27 cellular contexts compared by ENCODE assay signal in the genomic region with DNA sequence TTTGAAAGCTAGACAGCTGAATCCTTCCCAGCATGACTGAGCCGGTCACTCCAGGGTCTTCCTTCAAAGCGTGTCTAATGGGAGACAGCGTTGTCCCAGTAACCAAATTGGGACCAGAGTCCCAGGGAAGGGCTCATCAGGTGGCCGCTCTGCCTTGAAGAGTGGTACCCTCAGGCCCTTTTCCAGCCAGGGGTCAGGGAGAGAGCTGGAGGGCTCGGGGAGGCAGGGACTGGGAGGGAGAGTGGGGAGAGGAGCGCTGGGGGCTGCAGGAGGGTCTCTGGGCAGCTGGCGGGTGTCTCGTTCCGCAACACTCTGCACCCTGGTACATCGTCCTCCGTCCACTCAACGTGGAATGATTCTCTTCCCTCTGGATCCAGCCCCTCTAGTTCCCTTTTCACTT. TPM values are rescaled to one million over a fixed set of nuclear protein-coding genes. Genes with fewer than 3 reads are reported as not detected.
DNase-seq lines count a peak whose midpoint lies in the region; ATAC-seq and TF ChIP-seq lines count a peak whose summit lies in the region.
"Had no signal": no experiment of that assay in that cellular context is flagged by ENCODE, and none has a peak within 500 bp of the region (broad histone marks: within the 10 kb centered on the region; RNA-seq: fewer than 3 reads in every experiment).

No MANE protein-coding gene starts in this region.

- H3K9me3 ChIP-seq in HUES48 (ENCODE audit: control insufficient read depth, insufficient read depth, low read length) (no peaks in the 10 kb centered on the region), neural cell (ENCODE audit: low read length) (no peaks in the 10 kb centered on the region), HAP-1 (no peaks in the 10 kb centered on the region)
- H3K9me3 ChIP-seq: body of pancreas, MG63, uterus had no signal

- DNase-seq in AG08396 (ENCODE audit: low spot score): peak; percentile 3
- peak; percentile 3 for DNase-seq in hepatic stellate cell (ENCODE audit: low spot score)
- DNase-seq in HAP-1 (ENCODE audit: low spot score in 2 of 2): no peak
- DNase-seq: activated CD4-positive, alpha-beta T cell treated with anti-CD3 and anti-CD28 coated beads, Interleukin-2, amount 50 U/mL, for 4 hours; activated gamma-delta T cell treated with Interleukin-2 at 50 U/mL for 16 hours; activated T-cell treated with anti-CD3 and anti-CD28 coated beads for 4 hours; effector CD8-positive, alpha-beta T cell; foreskin keratinocyte; KBM-7; NCI-H2081; NCI-H345; NCI-H82; occipital lobe; spleen; stimulated activated CD4-positive, alpha-beta T cell treated with anti-CD3 and anti-CD28 coated beads, Interleukin-2, amount 100 ng/mL, for 48 hours; T-helper 9 cell; uterus had no signal

- ATAC-seq in GM19324 (IDR thresholded peaks at IDR 0.05; ENCODE audit: low FRiP score, unreplicated experiment) (no peak), HG03432 (IDR thresholded peaks at IDR 0.05; ENCODE audit: unreplicated experiment) (no peak), GM21529 (IDR thresholded peaks at IDR 0.05; ENCODE audit: unreplicated experiment) (no peak)
- ATAC-seq: body of pancreas; foreskin keratinocyte; stimulated activated effector memory CD8-positive, alpha-beta T cell treated with anti-CD3 and anti-CD28 coated beads, Interleukin-12 subunit alpha, Interleukin-12 subunit beta, amount 100 ng/mL, for 72 hours had no signal

- H3K27ac ChIP-seq in HUES48 (ENCODE audit: low read depth, low read length) (no peak overlapping the region), neural cell (ENCODE audit: low read length) (no peak overlapping the region)
- H3K27ac ChIP-seq: BLaER1 treated with 17β-estradiol and CSF1 and Interleukin-3, amounts not matched to agents 10 nM and 100 nM; body of pancreas; foreskin keratinocyte; spleen; uterus had no signal

- no peak for TF ChIP-seq CTCF in neural cell (IDR thresholded peaks at IDR 0.05; ENCODE audit: poor library complexity, severe bottlenecking)

- H3K9ac ChIP-seq in HUES48 (ENCODE audit: low read depth, low read length) (no peak overlapping the region), neural cell (ENCODE audit: low read length) (no peak overlapping the region)
- H3K9ac ChIP-seq: BLaER1 treated with 17β-estradiol and CSF1 and Interleukin-3, amounts not matched to agents 10 nM and 100 nM had no signal

- H3K4me2 ChIP-seq in neural cell (ENCODE audit: low read length): no peak overlapping the region
- H3K4me2 ChIP-seq: BLaER1 treated with 17β-estradiol and CSF1 and Interleukin-3, amounts not matched to agents 10 nM and 100 nM had no signal

- no peaks in the 10 kb centered on the region for H4K20me1 ChIP-seq in neural cell (ENCODE audit: insufficient read depth)

- TF ChIP-seq EP300 in neural cell (conservative IDR thresholded peaks at IDR 0.05; ENCODE audit: poor library complexity, severe bottlenecking): no peak

- TF ChIP-seq RAD21 in neural cell (conservative IDR thresholded peaks at IDR 0.05): no peak

- H3K27me3 ChIP-seq in HUES48 (ENCODE audit: control insufficient read depth, insufficient read depth, low read length): peaks cover 35% of the 10 kb centered on the region
- no peaks in the 10 kb centered on the region for H3K27me3 ChIP-seq in neural cell (ENCODE audit: insufficient read depth, low read depth, low read length)
- H3K27me3 ChIP-seq in HAP-1 (ENCODE audit: low read depth): peaks cover 16% of the 10 kb centered on the region
- H3K27me3 ChIP-seq: body of pancreas, MG63, uterus had no signal

- no peak overlapping the region for H2AFZ ChIP-seq in neural cell (ENCODE audit: low read depth, low read length)

- H3K4me1 ChIP-seq in HUES48 (ENCODE audit: control insufficient read depth, insufficient read depth, low read length): peaks cover 15% of the 10 kb centered on the region; the same call in 1 of the 2 replicates
- H3K4me1 ChIP-seq in HAP-1: peaks cover 6% of the 10 kb centered on the region
- H3K4me1 ChIP-seq: foreskin keratinocyte, uterus had no signal

- H3F3A ChIP-seq in neural cell (ENCODE audit: insufficient read depth, low read length, poor library complexity, severe bottlenecking): no peaks in the 10 kb centered on the region

- peaks cover 10% of the 10 kb centered on the region for H3K36me3 ChIP-seq in HUES48 (ENCODE audit: control insufficient read depth, insufficient read depth, low read length)
- no peaks in the 10 kb centered on the region for H3K36me3 ChIP-seq in neural cell (ENCODE audit: insufficient read depth, low read length)
- no peaks in the 10 kb centered on the region for H3K36me3 ChIP-seq in HAP-1 (replicated peaks)
- H3K36me3 ChIP-seq: BLaER1 treated with 17β-estradiol and CSF1 and Interleukin-3, amounts not matched to agents 10 nM and 100 nM; MG63; uterus had no signal

- in situ Hi-C loops in HAP-1 (cut with MboI; ENCODE audit: low sequenced_read_pairs): loop anchor here (10.0 kb wide), 1 partner anchor 720 kb away; no protein-coding TSS in a partner anchor

- no peaks in the 10 kb centered on the region for H3K9me2 ChIP-seq in neural cell (ENCODE audit: insufficient read depth, low read length)

- H3K79me2 ChIP-seq in neural cell (replicated peaks; ENCODE audit: insufficient read depth, low read length): no peaks in the 10 kb centered on the region

- peak overlapping the region; percentile 54 for H3K4me3 ChIP-seq in HUES48 (ENCODE audit: low read depth, low read length)
- H3K4me3 ChIP-seq in neural cell (ENCODE audit: low read length): peak overlapping the region; percentile 60
- no peak overlapping the region for H3K4me3 ChIP-seq in HAP-1
- H3K4me3 ChIP-seq: BLaER1 treated with 17β-estradiol and CSF1 and Interleukin-3, amounts not matched to agents 10 nM and 100 nM; body of pancreas; MG63; spleen had no signal

TF ChIP-seq in neural cell, 6 proteins besides CTCF, POLR2A, EP300 and RAD21:
- TF ChIP-seq POLR2AphosphoS5 (IDR thresholded peaks at IDR 0.05) (no peak), TAF1 (IDR thresholded peaks at IDR 0.05; ENCODE audit: low read depth) (no peak), SMC3 (conservative IDR thresholded peaks at IDR 0.05; ENCODE audit: poor library complexity) (no peak), EZH2 (IDR thresholded peaks at IDR 0.05; ENCODE audit: borderline replicate concordance, insufficient read depth, low read length, poor library complexity, severe bottlenecking) (no peak)

RNA-seq across cellular contexts. Expression of gene RTL1, which starts 1.6 kb away (rescaled TPM):
- 0.20 TPM in 1 of 2 replicates, not detected in the other for polyA plus RNA-seq in neural cell
- polyA minus RNA-seq in neural cell: 0.23 TPM in 1 of 2 replicates, not detected in the other
- polyA plus RNA-seq: foreskin keratinocyte, keratinocyte had no signal

Comparison
In these comparisons a context has a peak if more than half of its experiments do, and no peak if none do; other contexts are left out.
1. DNase-seq: peak in AG08396 (single experiment) and hepatic stellate cell (single experiment); none in HAP-1 (0 of 2).